17 cellular contexts compared by ENCODE assay signal in the genomic region with DNA sequence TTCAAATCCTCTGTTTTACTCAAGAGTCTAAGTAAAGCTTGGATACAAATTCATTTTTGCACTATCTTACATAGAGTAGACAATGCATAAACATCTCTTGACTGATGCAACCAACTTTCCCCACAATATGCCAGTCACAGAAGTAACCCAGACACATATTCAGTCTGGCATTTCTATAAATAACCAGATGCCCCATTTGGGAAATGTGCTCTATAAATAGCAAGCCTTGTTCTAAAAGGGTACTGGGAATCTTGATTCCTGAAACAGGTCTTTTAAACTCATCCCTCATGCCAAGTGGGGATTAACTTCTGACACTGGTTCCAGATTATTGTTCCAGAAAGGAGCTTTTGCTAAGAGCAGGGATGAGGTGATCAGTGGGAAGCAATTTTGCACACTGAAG.
"Had no signal": no experiment of that assay in that cellular context is flagged by ENCODE, and none has a peak within 500 bp of the region (broad histone marks: within the 10 kb centered on the region; RNA-seq: fewer than 3 reads in every experiment).

No MANE protein-coding gene starts in this region.

- H3K4me2 ChIP-seq: hepatocyte, SK-N-SH had no signal

- H3K79me2 ChIP-seq: hepatocyte had no signal

- H3K36me3 ChIP-seq: esophagus muscularis mucosa, right lobe of liver, spleen, upper lobe of right lung had no signal

- ATAC-seq: activated CD8-positive, alpha-beta memory T cell treated with anti-CD3 and anti-CD28 coated beads, Interleukin-2, amount 10 ng/mL, durations not matched to agents 7 days and 5 days; left colon; right lobe of liver; stimulated activated naive B cell treated with anti-CD40 and anti-IgM and Interleukin-4, amounts not matched to agents 10 μg/mL and 1 μg/mL and 100 μg/mL, for 72 hours; upper lobe of right lung had no signal

- DNase-seq: activated B cell treated with CpG ODN at 0.5 μM for 24 hours; activated CD4-positive, alpha-beta memory T cell treated with anti-CD3 and anti-CD28 coated beads, Interleukin-2, amount 10 ng/mL, durations not matched to agents 7 days and 5 days; activated CD4-positive, alpha-beta T cell treated with anti-CD3 and anti-CD28 coated beads for 48 hours; activated CD8-positive, alpha-beta memory T cell treated with anti-CD3 and anti-CD28 coated beads, Interleukin-2, amount 10 ng/mL, durations not matched to agents 7 days and 5 days; activated naive CD8-positive, alpha-beta T cell treated with anti-CD3 and anti-CD28 coated beads for 36 hours; anterior cingulate cortex; effector CD8-positive, alpha-beta T cell; left colon; mammary epithelial cell; naive B cell; right lobe of liver; SK-N-SH; spleen; stimulated activated naive B cell treated with anti-CD40 and anti-IgM and Interleukin-4, amounts not matched to agents 10 μg/mL and 1 μg/mL and 100 μg/mL, for 72 hours; upper lobe of right lung had no signal

- H3K9me3 ChIP-seq: esophagus muscularis mucosa, right lobe of liver, SK-N-SH, spleen, upper lobe of right lung had no signal

- H2AFZ ChIP-seq: hepatocyte had no signal

- H3K9ac ChIP-seq: SK-N-SH had no signal

- H3K4me1 ChIP-seq: right lobe of liver, spleen, upper lobe of right lung had no signal

- H3K27ac ChIP-seq: esophagus muscularis mucosa, hepatocyte, right lobe of liver, spleen, upper lobe of right lung had no signal

- H3K27me3 ChIP-seq: esophagus muscularis mucosa, hepatocyte, right lobe of liver, spleen, upper lobe of right lung had no signal

- H3K4me3 ChIP-seq: esophagus muscularis mucosa, hepatocyte, right lobe of liver, spleen, upper lobe of right lung had no signal
